ENCODE assay signal across 9 cellular contexts in the genomic region with DNA sequence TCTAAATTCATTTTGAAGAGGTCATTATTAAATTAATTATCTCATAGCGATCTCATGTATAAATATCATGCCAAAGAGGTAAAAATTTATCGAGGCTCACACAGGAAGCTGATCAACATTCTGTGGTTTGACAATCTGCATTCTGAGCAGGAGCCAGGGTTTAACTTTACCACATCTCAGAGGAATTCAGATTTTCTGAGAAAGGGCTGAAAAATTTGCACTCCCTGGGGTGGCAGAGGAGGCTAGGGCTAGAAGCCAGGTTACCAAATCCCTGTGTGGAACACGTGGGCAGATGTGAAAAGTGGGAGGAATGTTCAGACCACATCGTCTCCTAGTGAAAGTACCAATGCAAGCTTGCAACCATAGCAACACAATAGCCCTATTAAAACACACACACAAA.
DNase-seq lines count a peak whose midpoint lies in the region; ATAC-seq and TF ChIP-seq lines count a peak whose summit lies in the region.
"Had no signal": no experiment of that assay in that cellular context is flagged by ENCODE, and none has a peak within 500 bp of the region (broad histone marks: within the 10 kb centered on the region; RNA-seq: fewer than 3 reads in every experiment).

No MANE protein-coding gene starts in this region.

- H3K4me3 ChIP-seq in right cardiac atrium (ENCODE audit: low read length) = no peak overlapping the region

- H3K27ac Mint-ChIP-seq in activated T-helper 17 cell treated with anti-CD3 and anti-CD28 coated beads, Interleukin-2, amount 50 U/mL, for 72 hours = peak overlapping the region; percentile 86
- peak overlapping the region in 1 of 2 donors; percentile 23 for H3K27ac Mint-ChIP-seq in stimulated activated naive CD8-positive, alpha-beta T cell treated with anti-CD3 and anti-CD28 coated beads, Interleukin-15, amount 100 ng/mL, for 72 hours

- no peak for TF ChIP-seq POLR2A in erythroblast (IDR thresholded peaks at IDR 0.05; ENCODE audit: low read length)

- peak overlapping the region; percentile 67 for H3K4me3 Mint-ChIP-seq in activated T-helper 17 cell treated with anti-CD3 and anti-CD28 coated beads, Interleukin-2, amount 50 U/mL, for 72 hours
- peak overlapping the region; percentile 2 to 49 for H3K4me3 Mint-ChIP-seq in stimulated activated naive CD8-positive, alpha-beta T cell treated with anti-CD3 and anti-CD28 coated beads, Interleukin-15, amount 100 ng/mL, for 72 hours

- peaks cover 9% of the 10 kb centered on the region for H3K9me3 Mint-ChIP-seq in activated T-helper 17 cell treated with anti-CD3 and anti-CD28 coated beads, Interleukin-2, amount 50 U/mL, for 72 hours
- H3K9me3 Mint-ChIP-seq in stimulated activated naive CD8-positive, alpha-beta T cell treated with anti-CD3 and anti-CD28 coated beads, Interleukin-15, amount 100 ng/mL, for 72 hours = peaks cover 20 to 23% of the 10 kb centered on the region in 2 donors

- peak; percentile 3 for DNase-seq in NCI-H2171 treated with DMSO at 0.1 percent for 48 hours (lab: John Stamatoyannopoulos, UW)
- no peak for DNase-seq in NCI-H2171 (lab: John Stamatoyannopoulos, UW)
- peak in 2 of 3 donors; percentile 46 to 57 for DNase-seq in right cardiac atrium
- peak; percentile 47 to 69 for DNase-seq in stimulated activated naive CD8-positive, alpha-beta T cell treated with anti-CD3 and anti-CD28 coated beads, Interleukin-15, amount 100 ng/mL, for 72 hours
- no peak for DNase-seq in UCSD-AML1 (lab: John Stamatoyannopoulos, UW; ENCODE audit: unreplicated experiment)
- DNase-seq in putamen (ENCODE audit: low spot score) = no peak
- no peak for DNase-seq in erythroblast (lab: John Stamatoyannopoulos, UW)

- H3K9me3 ChIP-seq in right cardiac atrium (ENCODE audit: control insufficient read depth, low read length) = no peaks in the 10 kb centered on the region

- H3K27me3 ChIP-seq in right cardiac atrium (ENCODE audit: control insufficient read depth, insufficient read depth) = no peaks in the 10 kb centered on the region

- peak; percentile 41 for ATAC-seq in activated T-helper 17 cell treated with anti-CD3 and anti-CD28 coated beads, Interleukin-2, amount 50 U/mL, for 72 hours (replicated peaks)
- peak; percentile 77 to 85 for ATAC-seq in right cardiac atrium
- peak; percentile 66 for ATAC-seq in stimulated activated naive CD8-positive, alpha-beta T cell treated with anti-CD3 and anti-CD28 coated beads, Interleukin-15, amount 100 ng/mL, for 72 hours

- 41% methylated on average over 4 of the region's 4 CpGs for WGBS in right cardiac atrium

- intact Hi-C loops in right cardiac atrium (cut with DNase I) = loop anchor here in 1 of 4 donors (10.0 kb wide), 1 partner anchor 119 kb away; no protein-coding TSS in a partner anchor

- no peak overlapping the region for H3K27ac ChIP-seq in right cardiac atrium (ENCODE audit: low read length)
- H3K27ac ChIP-seq: epithelial cell of prostate had no signal

- peaks cover 62% of the 10 kb centered on the region for H3K4me1 Mint-ChIP-seq in activated T-helper 17 cell treated with anti-CD3 and anti-CD28 coated beads, Interleukin-2, amount 50 U/mL, for 72 hours
- H3K4me1 Mint-ChIP-seq in stimulated activated naive CD8-positive, alpha-beta T cell treated with anti-CD3 and anti-CD28 coated beads, Interleukin-15, amount 100 ng/mL, for 72 hours = peaks cover 92% of the 10 kb centered on the region

- no peaks in the 10 kb centered on the region for H3K27me3 Mint-ChIP-seq in activated T-helper 17 cell treated with anti-CD3 and anti-CD28 coated beads, Interleukin-2, amount 50 U/mL, for 72 hours
- H3K27me3 Mint-ChIP-seq in stimulated activated naive CD8-positive, alpha-beta T cell treated with anti-CD3 and anti-CD28 coated beads, Interleukin-15, amount 100 ng/mL, for 72 hours = no peaks in the 10 kb centered on the region

- H3K4me1 ChIP-seq in right cardiac atrium (ENCODE audit: control insufficient read depth, insufficient read depth, low read length) = peaks cover 1% of the 10 kb centered on the region

- no peaks in the 10 kb centered on the region for H3K36me3 Mint-ChIP-seq in activated T-helper 17 cell treated with anti-CD3 and anti-CD28 coated beads, Interleukin-2, amount 50 U/mL, for 72 hours (ENCODE audit: low read depth)

Comparison
In these comparisons a context has a peak if more than half of its experiments do, and no peak if none do; other contexts are left out.
1. DNase-seq: peak in NCI-H2171 treated with DMSO at 0.1 percent for 48 hours (single experiment), right cardiac atrium (2 of 3) and stimulated activated naive CD8-positive, alpha-beta T cell treated with anti-CD3 and anti-CD28 coated beads, Interleukin-15, amount 100 ng/mL, for 72 hours (2 of 2); none in NCI-H2171 (single experiment), UCSD-AML1 (single experiment), putamen (single experiment) and erythroblast (0 of 2).
2. Peak in every context shown above with its lines, with median percentiles within 50 percentile points of each other: ATAC-seq.